1 cellular context compared by ENCODE assay signal in the genomic region with DNA sequence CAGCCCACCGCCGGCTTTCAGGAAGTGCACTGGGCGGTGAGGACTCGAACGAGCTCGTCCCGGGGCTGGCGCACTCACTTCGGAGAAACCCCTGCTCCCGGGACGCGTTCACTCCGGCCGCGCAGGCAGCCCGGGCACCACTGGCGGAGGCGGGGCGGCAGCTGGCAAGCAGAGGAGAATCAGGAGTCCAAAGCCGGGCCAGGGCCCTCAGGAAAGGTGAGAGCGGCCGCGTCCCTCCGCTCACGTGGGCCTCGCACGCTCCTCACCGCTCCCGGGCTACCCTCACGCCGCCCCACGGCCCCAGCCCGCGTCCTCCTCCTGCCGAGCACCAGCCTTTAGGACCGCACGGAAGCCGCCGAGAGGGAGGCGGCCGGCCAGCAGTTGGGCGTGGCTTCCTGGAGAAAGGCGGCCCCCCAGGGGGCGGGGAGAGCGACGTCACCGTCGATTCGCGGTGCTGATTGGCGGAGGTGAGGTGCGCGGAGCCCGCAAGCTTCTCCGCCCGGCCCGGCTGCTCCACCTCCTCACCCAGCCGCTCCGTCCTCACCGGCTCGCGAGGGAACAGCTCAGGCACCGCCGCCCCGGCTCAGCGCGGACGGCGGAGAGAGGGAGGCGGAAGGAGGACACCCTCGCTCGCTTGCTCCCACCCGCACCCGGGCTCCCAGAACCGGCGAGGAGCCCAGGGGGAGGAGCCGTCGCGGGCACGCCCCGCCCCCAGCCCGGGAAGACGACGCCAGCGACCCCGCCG.
TF ChIP-seq lines count a peak whose summit lies in the region.

A gene (plus strand): TSS at position 516 of the 745 bp plus-strand sequence. CDS start 400 bp downstream, outside the sequence.

TF ChIP-seq in HepG2, 621 proteins besides CTCF, POLR2A, EP300 and RAD21 (continued from another document and continues in another):
- TF ChIP-seq, protein P1, sequence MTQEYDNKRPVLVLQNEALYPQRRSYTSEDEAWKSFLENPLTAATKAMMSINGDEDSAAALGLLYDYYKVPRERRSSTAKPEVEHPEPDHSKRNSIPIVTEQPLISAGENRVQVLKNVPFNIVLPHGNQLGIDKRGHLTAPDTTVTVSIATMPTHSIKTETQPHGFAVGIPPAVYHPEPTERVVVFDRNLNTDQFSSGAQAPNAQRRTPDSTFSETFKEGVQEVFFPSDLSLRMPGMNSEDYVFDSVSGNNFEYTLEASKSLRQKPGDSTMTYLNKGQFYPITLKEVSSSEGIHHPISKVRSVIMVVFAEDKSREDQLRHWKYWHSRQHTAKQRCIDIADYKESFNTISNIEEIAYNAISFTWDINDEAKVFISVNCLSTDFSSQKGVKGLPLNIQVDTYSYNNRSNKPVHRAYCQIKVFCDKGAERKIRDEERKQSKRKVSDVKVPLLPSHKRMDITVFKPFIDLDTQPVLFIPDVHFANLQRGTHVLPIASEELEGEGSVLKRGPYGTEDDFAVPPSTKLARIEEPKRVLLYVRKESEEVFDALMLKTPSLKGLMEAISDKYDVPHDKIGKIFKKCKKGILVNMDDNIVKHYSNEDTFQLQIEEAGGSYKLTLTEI (CRISPR knock-in tag; conservative IDR thresholded peaks at IDR 0.05) = no peak
- TF ChIP-seq RFX1 (IDR thresholded peaks at IDR 0.05) (no peak), ADNP (CRISPR knock-in tag; IDR thresholded peaks at IDR 0.05) (no peak), DNMT1 (CRISPR knock-in tag; IDR thresholded peaks at IDR 0.05) (0 out of 2 replicates have a peak, but pooled peaks have one; percentile 65), HDAC1 (CRISPR knock-in tag; IDR thresholded peaks at IDR 0.05) (peak; percentile 98), SMAD3 (CRISPR knock-in tag; IDR thresholded peaks at IDR 0.05) (peak; percentile 87), RFXANK (CRISPR knock-in tag; IDR thresholded peaks at IDR 0.05) (peak; percentile 91), SP4 (CRISPR knock-in tag; IDR thresholded peaks at IDR 0.05) (peak; percentile 100), ZBTB21 (CRISPR knock-in tag; IDR thresholded peaks at IDR 0.05) (no peak), ZNF3 (CRISPR knock-in tag; IDR thresholded peaks at IDR 0.05) (peak; percentile 53; the same call in 1 of the 2 replicates), EED (CRISPR knock-in tag; IDR thresholded peaks at IDR 0.05) (peak; percentile 85), ISX (CRISPR knock-in tag; conservative IDR thresholded peaks at IDR 0.05) (no peak), ZNF180 (CRISPR knock-in tag; IDR thresholded peaks at IDR 0.05; ENCODE audit: borderline replicate concordance, low read depth) (no peak), NFKB2 (CRISPR knock-in tag; IDR thresholded peaks at IDR 0.05; ENCODE audit: borderline replicate concordance) (peak; percentile 93; the same call in 1 of the 2 replicates), ZSCAN25 (CRISPR knock-in tag; IDR thresholded peaks at IDR 0.05) (no peak; the same call in 1 of the 2 replicates), HNRNPL (IDR thresholded peaks at IDR 0.05; ENCODE audit: low read depth, low read length) (peak; percentile 58; the same call in 1 of the 2 replicates), ZBTB38 (CRISPR knock-in tag; IDR thresholded peaks at IDR 0.05) (peak; percentile 52; the same call in 1 of the 2 replicates), HHEX (CRISPR knock-in tag; IDR thresholded peaks at IDR 0.05) (no peak), TSC22D2 (CRISPR knock-in tag; IDR thresholded peaks at IDR 0.05; ENCODE audit: borderline replicate concordance) (peak; percentile 66; the same call in 1 of the 2 replicates), HNRNPLL (IDR thresholded peaks at IDR 0.05; ENCODE audit: low read depth, low read length, poor library complexity, severe bottlenecking) (peak; percentile 90), CENPT (CRISPR knock-in tag; IDR thresholded peaks at IDR 0.05; ENCODE audit: low read depth) (no peak; the same call in 1 of the 2 replicates), SALL1 (CRISPR knock-in tag; IDR thresholded peaks at IDR 0.05) (peak; percentile 96), ELF3 (CRISPR knock-in tag; IDR thresholded peaks at IDR 0.05) (peak; percentile 87), CREM (IDR thresholded peaks at IDR 0.05) (peak; percentile 78), CREM (CRISPR knock-in tag; IDR thresholded peaks at IDR 0.05) (peak; percentile 44; the same call in 1 of the 2 replicates), SRSF1 (optimal IDR thresholded peaks at IDR 0.05; ENCODE audit: low read depth, low read length) (peak; percentile 96), ZEB1 (IDR thresholded peaks at IDR 0.05; ENCODE audit: insufficient replicate concordance, low read depth) (peak; percentile 68), ZSCAN20 (CRISPR knock-in tag; IDR thresholded peaks at IDR 0.05; ENCODE audit: borderline replicate concordance) (peak; percentile 9; the same call in 1 of the 2 replicates), GATAD1 (CRISPR knock-in tag; IDR thresholded peaks at IDR 0.05) (peak; percentile 61), SRF (IDR thresholded peaks at IDR 0.05; ENCODE audit: low read depth, low read length) (no peak; the same call in 1 of the 2 replicates), TGIF2 (CRISPR knock-in tag; IDR thresholded peaks at IDR 0.05) (peak; percentile 98), TP53 (CRISPR knock-in tag; conservative IDR thresholded peaks at IDR 0.05) (no peak), KLF15 (CRISPR knock-in tag; IDR thresholded peaks at IDR 0.05; ENCODE audit: borderline replicate concordance) (no peak; the same call in 1 of the 2 replicates), ZNF430 (CRISPR knock-in tag; IDR thresholded peaks at IDR 0.05) (peak; percentile 89; the same call in 1 of the 2 replicates), ZFP41 (CRISPR knock-in tag; IDR thresholded peaks at IDR 0.05; ENCODE audit: borderline replicate concordance) (0 out of 2 replicates have a peak, but pooled peaks have one; percentile 46), NR1H2 (CRISPR knock-in tag; IDR thresholded peaks at IDR 0.05; ENCODE audit: borderline replicate concordance, low read depth) (no peak), RAD51 (IDR thresholded peaks at IDR 0.05; ENCODE audit: borderline replicate concordance) (no peak), YY1 (IDR thresholded peaks at IDR 0.05; ENCODE audit: insufficient read depth, insufficient replicate concordance, low read depth, low read length) (peak; percentile 53), ZNF124 (CRISPR knock-in tag; IDR thresholded peaks at IDR 0.05) (no peak), NCOA2 (CRISPR knock-in tag; IDR thresholded peaks at IDR 0.05) (no peak; the same call in 1 of the 2 replicates), ZNF891 (CRISPR knock-in tag; IDR thresholded peaks at IDR 0.05) (peak; percentile 95), ZNF382 (CRISPR knock-in tag; IDR thresholded peaks at IDR 0.05; ENCODE audit: borderline replicate concordance) (no peak), HNRNPUL1 (IDR thresholded peaks at IDR 0.05; ENCODE audit: low read depth, low read length) (peak; percentile 89), EEA1 (CRISPR knock-in tag; IDR thresholded peaks at IDR 0.05; ENCODE audit: borderline replicate concordance) (peak; percentile 87; the same call in 1 of the 2 replicates), SOX13 (IDR thresholded peaks at IDR 0.05) (no peak), SOX13 (CRISPR knock-in tag; conservative IDR thresholded peaks at IDR 0.05 in 1 of 2, IDR thresholded peaks at IDR 0.05 in 1 of 2) (peak in 1 of 2 experiments; percentile 69; a peak in 2 of 4 replicates), STAG1 (CRISPR knock-in tag; IDR thresholded peaks at IDR 0.05) (0 out of 2 replicates have a peak, but pooled peaks have one; percentile 2), SAP130 (CRISPR knock-in tag; IDR thresholded peaks at IDR 0.05; ENCODE audit: low read depth) (peak; percentile 95), DPF2 (CRISPR knock-in tag; IDR thresholded peaks at IDR 0.05; ENCODE audit: borderline replicate concordance, low read depth) (peak; percentile 62; the same call in 1 of the 2 replicates), CC2D1A (CRISPR knock-in tag; IDR thresholded peaks at IDR 0.05) (0 out of 2 replicates have a peak, but pooled peaks have one; percentile 29)
- TF ChIP-seq, protein P2, sequence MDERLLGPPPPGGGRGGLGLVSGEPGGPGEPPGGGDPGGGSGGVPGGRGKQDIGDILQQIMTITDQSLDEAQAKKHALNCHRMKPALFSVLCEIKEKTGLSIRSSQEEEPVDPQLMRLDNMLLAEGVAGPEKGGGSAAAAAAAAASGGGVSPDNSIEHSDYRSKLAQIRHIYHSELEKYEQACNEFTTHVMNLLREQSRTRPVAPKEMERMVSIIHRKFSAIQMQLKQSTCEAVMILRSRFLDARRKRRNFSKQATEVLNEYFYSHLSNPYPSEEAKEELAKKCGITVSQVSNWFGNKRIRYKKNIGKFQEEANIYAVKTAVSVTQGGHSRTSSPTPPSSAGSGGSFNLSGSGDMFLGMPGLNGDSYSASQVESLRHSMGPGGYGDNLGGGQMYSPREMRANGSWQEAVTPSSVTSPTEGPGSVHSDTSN (CRISPR knock-in tag; IDR thresholded peaks at IDR 0.05) = no peak
- TF ChIP-seq, protein P3, sequence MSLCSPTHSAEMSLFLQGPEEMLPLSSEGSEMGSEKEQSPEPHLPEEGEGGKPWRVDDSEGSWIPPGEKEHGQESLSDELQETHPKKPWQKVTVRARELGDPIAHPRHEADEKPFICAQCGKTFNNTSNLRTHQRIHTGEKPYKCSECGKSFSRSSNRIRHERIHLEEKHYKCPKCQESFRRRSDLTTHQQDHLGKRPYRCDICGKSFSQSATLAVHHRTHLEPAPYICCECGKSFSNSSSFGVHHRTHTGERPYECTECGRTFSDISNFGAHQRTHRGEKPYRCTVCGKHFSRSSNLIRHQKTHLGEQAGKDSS (CRISPR knock-in tag; IDR thresholded peaks at IDR 0.05; ENCODE audit: borderline replicate concordance, low read depth) = peak; percentile 96; the same call in 1 of the 2 replicates
- TF ChIP-seq, protein P4, sequence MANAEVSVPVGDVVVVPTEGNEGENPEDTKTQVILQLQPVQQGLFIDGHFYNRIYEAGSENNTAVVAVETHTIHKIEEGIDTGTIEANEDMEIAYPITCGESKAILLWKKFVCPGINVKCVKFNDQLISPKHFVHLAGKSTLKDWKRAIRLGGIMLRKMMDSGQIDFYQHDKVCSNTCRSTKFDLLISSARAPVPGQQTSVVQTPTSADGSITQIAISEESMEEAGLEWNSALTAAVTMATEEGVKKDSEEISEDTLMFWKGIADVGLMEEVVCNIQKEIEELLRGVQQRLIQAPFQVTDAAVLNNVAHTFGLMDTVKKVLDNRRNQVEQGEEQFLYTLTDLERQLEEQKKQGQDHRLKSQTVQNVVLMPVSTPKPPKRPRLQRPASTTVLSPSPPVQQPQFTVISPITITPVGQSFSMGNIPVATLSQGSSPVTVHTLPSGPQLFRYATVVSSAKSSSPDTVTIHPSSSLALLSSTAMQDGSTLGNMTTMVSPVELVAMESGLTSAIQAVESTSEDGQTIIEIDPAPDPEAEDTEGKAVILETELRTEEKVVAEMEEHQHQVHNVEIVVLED (CRISPR knock-in tag; IDR thresholded peaks at IDR 0.05; ENCODE audit: borderline replicate concordance) = peak; percentile 81
- TF ChIP-seq, protein P5, sequence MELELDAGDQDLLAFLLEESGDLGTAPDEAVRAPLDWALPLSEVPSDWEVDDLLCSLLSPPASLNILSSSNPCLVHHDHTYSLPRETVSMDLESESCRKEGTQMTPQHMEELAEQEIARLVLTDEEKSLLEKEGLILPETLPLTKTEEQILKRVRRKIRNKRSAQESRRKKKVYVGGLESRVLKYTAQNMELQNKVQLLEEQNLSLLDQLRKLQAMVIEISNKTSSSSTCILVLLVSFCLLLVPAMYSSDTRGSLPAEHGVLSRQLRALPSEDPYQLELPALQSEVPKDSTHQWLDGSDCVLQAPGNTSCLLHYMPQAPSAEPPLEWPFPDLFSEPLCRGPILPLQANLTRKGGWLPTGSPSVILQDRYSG (CRISPR knock-in tag; IDR thresholded peaks at IDR 0.05) = no peak
- TF ChIP-seq, protein P6, sequence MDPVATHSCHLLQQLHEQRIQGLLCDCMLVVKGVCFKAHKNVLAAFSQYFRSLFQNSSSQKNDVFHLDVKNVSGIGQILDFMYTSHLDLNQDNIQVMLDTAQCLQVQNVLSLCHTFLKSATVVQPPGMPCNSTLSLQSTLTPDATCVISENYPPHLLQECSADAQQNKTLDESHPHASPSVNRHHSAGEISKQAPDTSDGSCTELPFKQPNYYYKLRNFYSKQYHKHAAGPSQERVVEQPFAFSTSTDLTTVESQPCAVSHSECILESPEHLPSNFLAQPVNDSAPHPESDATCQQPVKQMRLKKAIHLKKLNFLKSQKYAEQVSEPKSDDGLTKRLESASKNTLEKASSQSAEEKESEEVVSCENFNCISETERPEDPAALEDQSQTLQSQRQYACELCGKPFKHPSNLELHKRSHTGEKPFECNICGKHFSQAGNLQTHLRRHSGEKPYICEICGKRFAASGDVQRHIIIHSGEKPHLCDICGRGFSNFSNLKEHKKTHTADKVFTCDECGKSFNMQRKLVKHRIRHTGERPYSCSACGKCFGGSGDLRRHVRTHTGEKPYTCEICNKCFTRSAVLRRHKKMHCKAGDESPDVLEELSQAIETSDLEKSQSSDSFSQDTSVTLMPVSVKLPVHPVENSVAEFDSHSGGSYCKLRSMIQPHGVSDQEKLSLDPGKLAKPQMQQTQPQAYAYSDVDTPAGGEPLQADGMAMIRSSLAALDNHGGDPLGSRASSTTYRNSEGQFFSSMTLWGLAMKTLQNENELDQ (CRISPR knock-in tag; IDR thresholded peaks at IDR 0.05; ENCODE audit: borderline replicate concordance) = no peak
- TF ChIP-seq, protein P7, sequence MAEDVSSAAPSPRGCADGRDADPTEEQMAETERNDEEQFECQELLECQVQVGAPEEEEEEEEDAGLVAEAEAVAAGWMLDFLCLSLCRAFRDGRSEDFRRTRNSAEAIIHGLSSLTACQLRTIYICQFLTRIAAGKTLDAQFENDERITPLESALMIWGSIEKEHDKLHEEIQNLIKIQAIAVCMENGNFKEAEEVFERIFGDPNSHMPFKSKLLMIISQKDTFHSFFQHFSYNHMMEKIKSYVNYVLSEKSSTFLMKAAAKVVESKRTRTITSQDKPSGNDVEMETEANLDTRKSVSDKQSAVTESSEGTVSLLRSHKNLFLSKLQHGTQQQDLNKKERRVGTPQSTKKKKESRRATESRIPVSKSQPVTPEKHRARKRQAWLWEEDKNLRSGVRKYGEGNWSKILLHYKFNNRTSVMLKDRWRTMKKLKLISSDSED (CRISPR knock-in tag; IDR thresholded peaks at IDR 0.05) = 0 out of 2 replicates have a peak, but pooled peaks have one; percentile 48
- TF ChIP-seq, protein P8, sequence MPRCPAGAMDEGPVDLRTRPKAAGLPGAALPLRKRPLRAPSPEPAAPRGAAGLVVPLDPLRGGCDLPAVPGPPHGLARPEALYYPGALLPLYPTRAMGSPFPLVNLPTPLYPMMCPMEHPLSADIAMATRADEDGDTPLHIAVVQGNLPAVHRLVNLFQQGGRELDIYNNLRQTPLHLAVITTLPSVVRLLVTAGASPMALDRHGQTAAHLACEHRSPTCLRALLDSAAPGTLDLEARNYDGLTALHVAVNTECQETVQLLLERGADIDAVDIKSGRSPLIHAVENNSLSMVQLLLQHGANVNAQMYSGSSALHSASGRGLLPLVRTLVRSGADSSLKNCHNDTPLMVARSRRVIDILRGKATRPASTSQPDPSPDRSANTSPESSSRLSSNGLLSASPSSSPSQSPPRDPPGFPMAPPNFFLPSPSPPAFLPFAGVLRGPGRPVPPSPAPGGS (CRISPR knock-in tag; IDR thresholded peaks at IDR 0.05) = peak; percentile 72; the same call in 1 of the 2 replicates
- TF ChIP-seq, protein P9, sequence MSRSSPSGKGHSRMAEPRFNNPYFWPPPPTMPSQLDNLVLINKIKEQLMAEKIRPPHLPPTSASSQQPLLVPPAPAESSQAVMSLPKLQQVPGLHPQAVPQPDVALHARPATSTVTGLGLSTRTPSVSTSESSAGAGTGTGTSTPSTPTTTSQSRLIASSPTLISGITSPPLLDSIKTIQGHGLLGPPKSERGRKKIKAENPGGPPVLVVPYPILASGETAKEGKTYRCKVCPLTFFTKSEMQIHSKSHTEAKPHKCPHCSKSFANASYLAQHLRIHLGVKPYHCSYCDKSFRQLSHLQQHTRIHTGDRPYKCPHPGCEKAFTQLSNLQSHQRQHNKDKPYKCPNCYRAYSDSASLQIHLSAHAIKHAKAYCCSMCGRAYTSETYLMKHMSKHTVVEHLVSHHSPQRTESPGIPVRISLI (CRISPR knock-in tag; IDR thresholded peaks at IDR 0.05; ENCODE audit: borderline replicate concordance) = peak; percentile 51; the same call in 1 of the 2 replicates
